ENCODE assay signal across 1 cellular context in the genomic region with DNA sequence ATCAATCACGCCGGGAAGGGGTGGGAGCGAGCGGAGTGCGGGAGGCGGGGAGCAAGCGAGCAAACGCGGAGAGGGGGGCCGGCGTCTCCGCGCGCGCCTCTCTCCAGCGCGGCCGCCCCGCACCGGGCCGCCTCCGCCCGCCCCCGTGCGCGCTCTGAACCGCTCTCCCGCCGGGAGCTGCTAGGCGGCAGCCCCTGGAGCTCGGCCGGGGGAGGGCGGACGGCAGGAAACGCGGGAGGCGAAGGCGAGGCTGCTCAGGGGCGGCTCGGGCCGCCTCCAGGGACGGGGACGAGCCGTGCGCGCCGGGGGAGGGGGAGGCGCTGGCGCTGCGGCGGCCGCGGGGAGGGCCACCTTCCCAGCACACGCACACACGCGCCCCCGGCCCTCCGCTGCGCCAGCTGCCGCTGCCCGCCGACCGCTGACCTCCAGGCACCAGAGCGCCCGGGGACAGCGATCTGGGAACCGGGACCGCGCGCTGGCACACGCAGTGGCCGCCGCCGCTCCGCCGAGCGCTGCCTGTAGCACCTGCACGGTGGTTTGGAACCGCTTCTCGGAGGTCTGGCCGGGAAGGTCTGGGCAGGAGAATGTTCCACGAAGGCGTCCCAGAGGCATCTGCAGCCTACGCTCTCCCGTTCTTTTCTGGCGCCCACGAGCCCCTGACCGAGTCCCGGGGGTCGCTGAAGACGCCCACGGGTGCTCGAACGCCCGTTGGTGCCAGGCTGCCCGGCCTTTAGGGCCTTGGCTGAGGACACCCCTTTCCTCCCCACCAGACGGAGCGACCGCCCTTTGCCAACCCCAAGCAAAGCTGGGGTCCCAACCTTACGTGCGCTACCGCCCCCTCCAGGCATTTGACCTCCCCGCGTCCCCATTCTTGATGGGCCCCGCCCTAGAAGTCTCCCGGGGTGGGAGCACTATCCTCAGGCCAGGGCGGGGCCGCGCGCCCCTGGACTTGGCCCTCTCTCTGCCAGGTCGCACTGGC.
TF ChIP-seq lines count a peak whose summit lies in the region.

Gene GABBR2, minus strand, starts transcription at position 3 of the 979 bp plus-strand sequence. CDS start 198 bp downstream, outside the sequence.

TF ChIP-seq in H1, 55 proteins besides CTCF, POLR2A, EP300 and RAD21 (continued from another document):
- TF ChIP-seq TBP (IDR thresholded peaks at IDR 0.05; ENCODE audit: low read depth, low read length) (0 out of 2 replicates have a peak, but pooled peaks have one; percentile 18), YY1 (IDR thresholded peaks at IDR 0.05; ENCODE audit: low read depth, low read length) (no peak), ATF2 (IDR thresholded peaks at IDR 0.05; ENCODE audit: low read length) (no peak), EZH2 (IDR thresholded peaks at IDR 0.05; ENCODE audit: low read depth, low read length, severe bottlenecking) (peak; percentile 36), KDM4A (IDR thresholded peaks at IDR 0.05; ENCODE audit: low read depth, low read length, severe bottlenecking) (peak; percentile 43), MAFK (IDR thresholded peaks at IDR 0.05; ENCODE audit: low read depth, low read length) (no peak), POU5F1 (IDR thresholded peaks at IDR 0.05; ENCODE audit: low read depth, low read length) (no peak), EGR1 (IDR thresholded peaks at IDR 0.05; ENCODE audit: borderline replicate concordance, low read depth, low read length) (no peak)
TF ChIP-seq in H1: peak in this region for 4.
